In genomic region chr2:118148133-118148532, GRCh38 we compare ENCODE assay signal across 1 cellular context.
A peak's percentile ranks its signal among the peaks of the same experiment; 100 is the strongest.
TF ChIP-seq lines count a peak whose summit lies in the region.

No MANE protein-coding gene starts in this region.

TF ChIP-seq in GM12878, 131 proteins besides CTCF, POLR2A, EP300 and RAD21 (continued from another document):
- TF ChIP-seq SKIL (IDR thresholded peaks at IDR 0.05; ENCODE audit: low read depth, poor library complexity, severe bottlenecking) (no peak), BCL11A (IDR thresholded peaks at IDR 0.05; ENCODE audit: low read depth, low read length) (peak; percentile 31; the same call in 1 of the 2 replicates), CBX5 (IDR thresholded peaks at IDR 0.05; ENCODE audit: low read depth) (no peak), KDM1A (IDR thresholded peaks at IDR 0.05; ENCODE audit: borderline replicate concordance) (no peak), ZNF217 (IDR thresholded peaks at IDR 0.05) (0 out of 2 replicates have a peak, but pooled peaks have one; percentile 21), ATF2 (IDR thresholded peaks at IDR 0.05; ENCODE audit: low read length) (peak; percentile 47; the same call in 1 of the 2 replicates), ATF7 (IDR thresholded peaks at IDR 0.05; ENCODE audit: low read depth) (no peak), MAX (IDR thresholded peaks at IDR 0.05; ENCODE audit: low read depth, low read length) (no peak)
TF ChIP-seq in GM12878: peak in this region for 12.
